1 cellular context compared by ENCODE assay signal in the genomic region with DNA sequence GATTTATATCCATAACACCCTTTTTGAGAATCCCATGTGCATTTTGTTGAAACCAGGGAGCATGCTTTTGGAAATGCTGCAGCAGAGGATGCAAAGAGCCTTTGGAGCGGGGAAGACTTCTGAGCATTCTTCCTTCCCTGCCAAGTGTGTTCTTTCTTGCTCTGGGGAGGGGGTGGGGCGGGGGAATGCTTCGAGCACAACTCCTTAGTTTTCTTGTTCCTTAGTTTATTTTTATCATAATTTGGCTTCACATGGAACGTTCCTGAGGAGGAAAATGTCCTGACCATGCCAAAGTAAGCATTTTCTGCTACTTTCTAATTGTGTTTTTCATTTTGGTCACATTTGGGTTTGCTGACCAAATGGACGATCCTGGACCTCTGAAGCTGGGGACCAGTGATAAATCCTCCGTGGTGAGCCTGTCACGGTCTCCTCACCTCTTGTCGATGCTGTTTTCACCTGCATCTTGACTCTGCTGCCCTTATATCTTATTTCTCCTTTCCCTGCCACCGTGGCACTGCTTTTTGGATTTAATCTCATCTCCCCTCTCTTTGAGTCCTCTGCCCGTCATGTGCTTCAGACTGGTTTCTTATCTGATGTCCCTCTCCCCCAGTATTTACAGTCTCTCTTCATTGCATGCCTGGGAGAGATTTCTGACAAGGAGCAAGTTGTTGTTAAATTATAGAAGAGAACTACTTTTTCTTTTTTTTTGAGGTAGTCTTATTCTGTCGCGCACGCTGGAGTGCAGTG.
TF ChIP-seq lines count a peak whose summit lies in the region.

No MANE protein-coding gene starts in this region.

TF ChIP-seq in K562, 482 proteins besides CTCF, POLR2A, EP300 and RAD21 (continued from another document and continues in another):
- TF ChIP-seq, protein P1, sequence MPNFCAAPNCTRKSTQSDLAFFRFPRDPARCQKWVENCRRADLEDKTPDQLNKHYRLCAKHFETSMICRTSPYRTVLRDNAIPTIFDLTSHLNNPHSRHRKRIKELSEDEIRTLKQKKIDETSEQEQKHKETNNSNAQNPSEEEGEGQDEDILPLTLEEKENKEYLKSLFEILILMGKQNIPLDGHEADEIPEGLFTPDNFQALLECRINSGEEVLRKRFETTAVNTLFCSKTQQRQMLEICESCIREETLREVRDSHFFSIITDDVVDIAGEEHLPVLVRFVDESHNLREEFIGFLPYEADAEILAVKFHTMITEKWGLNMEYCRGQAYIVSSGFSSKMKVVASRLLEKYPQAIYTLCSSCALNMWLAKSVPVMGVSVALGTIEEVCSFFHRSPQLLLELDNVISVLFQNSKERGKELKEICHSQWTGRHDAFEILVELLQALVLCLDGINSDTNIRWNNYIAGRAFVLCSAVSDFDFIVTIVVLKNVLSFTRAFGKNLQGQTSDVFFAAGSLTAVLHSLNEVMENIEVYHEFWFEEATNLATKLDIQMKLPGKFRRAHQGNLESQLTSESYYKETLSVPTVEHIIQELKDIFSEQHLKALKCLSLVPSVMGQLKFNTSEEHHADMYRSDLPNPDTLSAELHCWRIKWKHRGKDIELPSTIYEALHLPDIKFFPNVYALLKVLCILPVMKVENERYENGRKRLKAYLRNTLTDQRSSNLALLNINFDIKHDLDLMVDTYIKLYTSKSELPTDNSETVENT (CRISPR knock-in tag; IDR thresholded peaks at IDR 0.05), result no peak
- TF ChIP-seq MBD2 (IDR thresholded peaks at IDR 0.05; ENCODE audit: borderline replicate concordance, low read depth) (no peak), GTF2A2 (tag; IDR thresholded peaks at IDR 0.05) (no peak), ILK (tag; IDR thresholded peaks at IDR 0.05; ENCODE audit: borderline replicate concordance, low read depth) (no peak), SMARCC2 (IDR thresholded peaks at IDR 0.05; ENCODE audit: low read depth) (no peak), MEF2D (tag; conservative IDR thresholded peaks at IDR 0.05; ENCODE audit: low read depth) (no peak), PRPF4 (IDR thresholded peaks at IDR 0.05; ENCODE audit: insufficient read depth, low read depth, low read length, poor library complexity, severe bottlenecking) (no peak), ZNF121 (CRISPR knock-in tag; conservative IDR thresholded peaks at IDR 0.05) (no peak), ZNF764 (CRISPR knock-in tag; IDR thresholded peaks at IDR 0.05; ENCODE audit: low read depth) (no peak), MTF1 (CRISPR knock-in tag; IDR thresholded peaks at IDR 0.05; ENCODE audit: borderline replicate concordance) (no peak), ZNF586 (CRISPR knock-in tag; conservative IDR thresholded peaks at IDR 0.05) (no peak), POLR2G (IDR thresholded peaks at IDR 0.05; ENCODE audit: low read depth, low read length) (no peak), SIN3A (IDR thresholded peaks at IDR 0.05; ENCODE audit: borderline replicate concordance in 2 of 2, control insufficient read depth in 1 of 2, low read depth in 2 of 2, low read length in 2 of 2) (no peak), ZNF699 (CRISPR knock-in tag; IDR thresholded peaks at IDR 0.05; ENCODE audit: insufficient replicate concordance) (no peak), GTF2F1 (IDR thresholded peaks at IDR 0.05; ENCODE audit: low read depth, low read length) (no peak), HDAC3 (IDR thresholded peaks at IDR 0.05; ENCODE audit: borderline replicate concordance, partially characterized antibody) (no peak), ZBTB1 (CRISPR knock-in tag; IDR thresholded peaks at IDR 0.05; ENCODE audit: borderline replicate concordance, low read depth) (no peak), ZNF583 (CRISPR knock-in tag; IDR thresholded peaks at IDR 0.05) (no peak), ETV1 (tag; conservative IDR thresholded peaks at IDR 0.05; ENCODE audit: low read depth) (no peak)
- TF ChIP-seq, protein P2, sequence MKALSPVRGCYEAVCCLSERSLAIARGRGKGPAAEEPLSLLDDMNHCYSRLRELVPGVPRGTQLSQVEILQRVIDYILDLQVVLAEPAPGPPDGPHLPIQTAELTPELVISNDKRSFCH (CRISPR knock-in tag; IDR thresholded peaks at IDR 0.05), result no peak
- TF ChIP-seq, protein P2 (tag; IDR thresholded peaks at IDR 0.05), result no peak
- TF ChIP-seq, protein P3, sequence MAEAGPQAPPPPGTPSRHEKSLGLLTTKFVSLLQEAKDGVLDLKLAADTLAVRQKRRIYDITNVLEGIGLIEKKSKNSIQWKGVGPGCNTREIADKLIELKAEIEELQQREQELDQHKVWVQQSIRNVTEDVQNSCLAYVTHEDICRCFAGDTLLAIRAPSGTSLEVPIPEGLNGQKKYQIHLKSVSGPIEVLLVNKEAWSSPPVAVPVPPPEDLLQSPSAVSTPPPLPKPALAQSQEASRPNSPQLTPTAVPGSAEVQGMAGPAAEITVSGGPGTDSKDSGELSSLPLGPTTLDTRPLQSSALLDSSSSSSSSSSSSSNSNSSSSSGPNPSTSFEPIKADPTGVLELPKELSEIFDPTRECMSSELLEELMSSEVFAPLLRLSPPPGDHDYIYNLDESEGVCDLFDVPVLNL (CRISPR knock-in tag; IDR thresholded peaks at IDR 0.05; ENCODE audit: low read depth), result no peak
- TF ChIP-seq, protein P4, sequence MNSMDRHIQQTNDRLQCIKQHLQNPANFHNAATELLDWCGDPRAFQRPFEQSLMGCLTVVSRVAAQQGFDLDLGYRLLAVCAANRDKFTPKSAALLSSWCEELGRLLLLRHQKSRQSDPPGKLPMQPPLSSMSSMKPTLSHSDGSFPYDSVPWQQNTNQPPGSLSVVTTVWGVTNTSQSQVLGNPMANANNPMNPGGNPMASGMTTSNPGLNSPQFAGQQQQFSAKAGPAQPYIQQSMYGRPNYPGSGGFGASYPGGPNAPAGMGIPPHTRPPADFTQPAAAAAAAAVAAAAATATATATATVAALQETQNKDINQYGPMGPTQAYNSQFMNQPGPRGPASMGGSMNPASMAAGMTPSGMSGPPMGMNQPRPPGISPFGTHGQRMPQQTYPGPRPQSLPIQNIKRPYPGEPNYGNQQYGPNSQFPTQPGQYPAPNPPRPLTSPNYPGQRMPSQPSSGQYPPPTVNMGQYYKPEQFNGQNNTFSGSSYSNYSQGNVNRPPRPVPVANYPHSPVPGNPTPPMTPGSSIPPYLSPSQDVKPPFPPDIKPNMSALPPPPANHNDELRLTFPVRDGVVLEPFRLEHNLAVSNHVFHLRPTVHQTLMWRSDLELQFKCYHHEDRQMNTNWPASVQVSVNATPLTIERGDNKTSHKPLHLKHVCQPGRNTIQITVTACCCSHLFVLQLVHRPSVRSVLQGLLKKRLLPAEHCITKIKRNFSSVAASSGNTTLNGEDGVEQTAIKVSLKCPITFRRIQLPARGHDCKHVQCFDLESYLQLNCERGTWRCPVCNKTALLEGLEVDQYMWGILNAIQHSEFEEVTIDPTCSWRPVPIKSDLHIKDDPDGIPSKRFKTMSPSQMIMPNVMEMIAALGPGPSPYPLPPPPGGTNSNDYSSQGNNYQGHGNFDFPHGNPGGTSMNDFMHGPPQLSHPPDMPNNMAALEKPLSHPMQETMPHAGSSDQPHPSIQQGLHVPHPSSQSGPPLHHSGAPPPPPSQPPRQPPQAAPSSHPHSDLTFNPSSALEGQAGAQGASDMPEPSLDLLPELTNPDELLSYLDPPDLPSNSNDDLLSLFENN (IDR thresholded peaks at IDR 0.05; ENCODE audit: low read depth in 2 of 2, low read length in 2 of 2), result no peak
- TF ChIP-seq, protein P5, sequence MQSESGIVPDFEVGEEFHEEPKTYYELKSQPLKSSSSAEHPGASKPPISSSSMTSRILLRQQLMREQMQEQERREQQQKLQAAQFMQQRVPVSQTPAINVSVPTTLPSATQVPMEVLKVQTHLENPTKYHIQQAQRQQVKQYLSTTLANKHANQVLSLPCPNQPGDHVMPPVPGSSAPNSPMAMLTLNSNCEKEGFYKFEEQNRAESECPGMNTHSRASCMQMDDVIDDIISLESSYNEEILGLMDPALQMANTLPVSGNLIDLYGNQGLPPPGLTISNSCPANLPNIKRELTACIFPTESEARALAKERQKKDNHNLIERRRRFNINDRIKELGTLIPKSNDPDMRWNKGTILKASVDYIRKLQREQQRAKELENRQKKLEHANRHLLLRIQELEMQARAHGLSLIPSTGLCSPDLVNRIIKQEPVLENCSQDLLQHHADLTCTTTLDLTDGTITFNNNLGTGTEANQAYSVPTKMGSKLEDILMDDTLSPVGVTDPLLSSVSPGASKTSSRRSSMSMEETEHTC (IDR thresholded peaks at IDR 0.05), result 0 out of 2 replicates have a peak, but pooled peaks have one; percentile 21
- TF ChIP-seq, protein P6, sequence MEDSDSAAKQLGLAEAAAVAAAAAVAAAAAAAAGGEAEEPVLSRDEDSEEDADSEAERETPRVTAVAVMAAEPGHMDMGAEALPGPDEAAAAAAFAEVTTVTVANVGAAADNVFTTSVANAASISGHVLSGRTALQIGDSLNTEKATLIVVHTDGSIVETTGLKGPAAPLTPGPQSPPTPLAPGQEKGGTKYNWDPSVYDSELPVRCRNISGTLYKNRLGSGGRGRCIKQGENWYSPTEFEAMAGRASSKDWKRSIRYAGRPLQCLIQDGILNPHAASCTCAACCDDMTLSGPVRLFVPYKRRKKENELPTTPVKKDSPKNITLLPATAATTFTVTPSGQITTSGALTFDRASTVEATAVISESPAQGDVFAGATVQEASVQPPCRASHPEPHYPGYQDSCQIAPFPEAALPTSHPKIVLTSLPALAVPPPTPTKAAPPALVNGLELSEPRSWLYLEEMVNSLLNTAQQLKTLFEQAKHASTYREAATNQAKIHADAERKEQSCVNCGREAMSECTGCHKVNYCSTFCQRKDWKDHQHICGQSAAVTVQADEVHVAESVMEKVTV (CRISPR knock-in tag; IDR thresholded peaks at IDR 0.05), result no peak
- TF ChIP-seq, protein P7, sequence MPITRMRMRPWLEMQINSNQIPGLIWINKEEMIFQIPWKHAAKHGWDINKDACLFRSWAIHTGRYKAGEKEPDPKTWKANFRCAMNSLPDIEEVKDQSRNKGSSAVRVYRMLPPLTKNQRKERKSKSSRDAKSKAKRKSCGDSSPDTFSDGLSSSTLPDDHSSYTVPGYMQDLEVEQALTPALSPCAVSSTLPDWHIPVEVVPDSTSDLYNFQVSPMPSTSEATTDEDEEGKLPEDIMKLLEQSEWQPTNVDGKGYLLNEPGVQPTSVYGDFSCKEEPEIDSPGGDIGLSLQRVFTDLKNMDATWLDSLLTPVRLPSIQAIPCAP (CRISPR knock-in tag; IDR thresholded peaks at IDR 0.05; ENCODE audit: borderline replicate concordance), result no peak
- TF ChIP-seq, protein P8, sequence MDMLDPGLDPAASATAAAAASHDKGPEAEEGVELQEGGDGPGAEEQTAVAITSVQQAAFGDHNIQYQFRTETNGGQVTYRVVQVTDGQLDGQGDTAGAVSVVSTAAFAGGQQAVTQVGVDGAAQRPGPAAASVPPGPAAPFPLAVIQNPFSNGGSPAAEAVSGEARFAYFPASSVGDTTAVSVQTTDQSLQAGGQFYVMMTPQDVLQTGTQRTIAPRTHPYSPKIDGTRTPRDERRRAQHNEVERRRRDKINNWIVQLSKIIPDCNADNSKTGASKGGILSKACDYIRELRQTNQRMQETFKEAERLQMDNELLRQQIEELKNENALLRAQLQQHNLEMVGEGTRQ (CRISPR knock-in tag; IDR thresholded peaks at IDR 0.05), result 0 out of 2 replicates have a peak, but pooled peaks have one; percentile 19
- TF ChIP-seq, protein P9, sequence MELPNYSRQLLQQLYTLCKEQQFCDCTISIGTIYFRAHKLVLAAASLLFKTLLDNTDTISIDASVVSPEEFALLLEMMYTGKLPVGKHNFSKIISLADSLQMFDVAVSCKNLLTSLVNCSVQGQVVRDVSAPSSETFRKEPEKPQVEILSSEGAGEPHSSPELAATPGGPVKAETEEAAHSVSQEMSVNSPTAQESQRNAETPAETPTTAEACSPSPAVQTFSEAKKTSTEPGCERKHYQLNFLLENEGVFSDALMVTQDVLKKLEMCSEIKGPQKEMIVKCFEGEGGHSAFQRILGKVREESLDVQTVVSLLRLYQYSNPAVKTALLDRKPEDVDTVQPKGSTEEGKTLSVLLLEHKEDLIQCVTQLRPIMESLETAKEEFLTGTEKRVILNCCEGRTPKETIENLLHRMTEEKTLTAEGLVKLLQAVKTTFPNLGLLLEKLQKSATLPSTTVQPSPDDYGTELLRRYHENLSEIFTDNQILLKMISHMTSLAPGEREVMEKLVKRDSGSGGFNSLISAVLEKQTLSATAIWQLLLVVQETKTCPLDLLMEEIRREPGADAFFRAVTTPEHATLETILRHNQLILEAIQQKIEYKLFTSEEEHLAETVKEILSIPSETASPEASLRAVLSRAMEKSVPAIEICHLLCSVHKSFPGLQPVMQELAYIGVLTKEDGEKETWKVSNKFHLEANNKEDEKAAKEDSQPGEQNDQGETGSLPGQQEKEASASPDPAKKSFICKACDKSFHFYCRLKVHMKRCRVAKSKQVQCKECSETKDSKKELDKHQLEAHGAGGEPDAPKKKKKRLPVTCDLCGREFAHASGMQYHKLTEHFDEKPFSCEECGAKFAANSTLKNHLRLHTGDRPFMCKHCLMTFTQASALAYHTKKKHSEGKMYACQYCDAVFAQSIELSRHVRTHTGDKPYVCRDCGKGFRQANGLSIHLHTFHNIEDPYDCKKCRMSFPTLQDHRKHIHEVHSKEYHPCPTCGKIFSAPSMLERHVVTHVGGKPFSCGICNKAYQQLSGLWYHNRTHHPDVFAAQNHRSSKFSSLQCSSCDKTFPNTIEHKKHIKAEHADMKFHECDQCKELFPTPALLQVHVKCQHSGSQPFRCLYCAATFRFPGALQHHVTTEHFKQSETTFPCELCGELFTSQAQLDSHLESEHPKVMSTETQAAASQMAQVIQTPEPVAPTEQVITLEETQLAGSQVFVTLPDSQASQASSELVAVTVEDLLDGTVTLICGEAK (IDR thresholded peaks at IDR 0.05), result no peak
- TF ChIP-seq, protein P9 (CRISPR knock-in tag; IDR thresholded peaks at IDR 0.05), result no peak
